ENCODE assay signal across 10 cellular contexts in the genomic region with DNA sequence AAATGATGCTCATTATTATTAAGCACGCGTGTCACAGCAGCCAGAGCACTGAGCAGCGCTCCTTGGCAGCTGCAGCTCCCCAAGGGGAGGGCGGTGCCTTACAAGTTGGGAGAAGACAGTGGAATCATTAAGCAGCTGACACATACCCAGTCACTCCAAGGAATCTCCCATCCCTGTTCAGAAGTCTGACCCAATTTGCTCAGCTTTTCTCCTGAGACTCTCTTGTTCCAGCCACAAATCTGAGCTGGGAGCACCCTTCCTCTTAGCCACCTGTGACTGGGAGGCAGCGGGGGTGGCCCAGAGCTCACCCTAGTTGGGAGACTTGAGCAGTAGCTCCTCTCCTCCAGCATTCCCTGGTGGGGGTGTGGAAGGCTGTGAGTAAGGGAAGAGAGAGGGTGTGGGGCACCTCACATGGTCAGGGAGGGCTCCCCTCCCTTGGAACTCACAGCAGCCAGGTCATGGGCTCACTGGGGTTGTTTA.
DNase-seq lines count a peak whose midpoint lies in the region; TF ChIP-seq lines count a peak whose summit lies in the region.
"Had no signal": no experiment of that assay in that cellular context is flagged by ENCODE, and none has a peak within 500 bp of the region (broad histone marks: within the 10 kb centered on the region; RNA-seq: fewer than 3 reads in every experiment).

No MANE protein-coding gene starts in this region.

- TF ChIP-seq EP300 in suprapubic skin (IDR thresholded peaks at IDR 0.05), result no peak

- no peak overlapping the region for H3K4me3 ChIP-seq in suprapubic skin

- no peaks in the 10 kb centered on the region for H3K36me3 ChIP-seq in suprapubic skin

- peak overlapping the region; percentile 84 for H3K27ac ChIP-seq in suprapubic skin
- H3K27ac ChIP-seq: parathyroid adenoma had no signal

- H3K4me3 Mint-ChIP-seq in chondrocyte (ENCODE audit: unreplicated experiment), result no peak overlapping the region

- peaks cover 57% of the 10 kb centered on the region for H3K4me1 ChIP-seq in suprapubic skin
- H3K4me1 ChIP-seq: parathyroid adenoma had no signal

- no peak for TF ChIP-seq POLR2A in suprapubic skin (IDR thresholded peaks at IDR 0.05)

- TF ChIP-seq CTCF in chondrocyte (IDR thresholded peaks at IDR 0.05) (no peak), suprapubic skin (IDR thresholded peaks at IDR 0.05) (no peak)

- H3K4me1 Mint-ChIP-seq in chondrocyte (ENCODE audit: low read depth), result peaks cover 87% of the 10 kb centered on the region

- H3K9me3 ChIP-seq in suprapubic skin, result no peaks in the 10 kb centered on the region

- H3K27ac Mint-ChIP-seq in chondrocyte (ENCODE audit: unreplicated experiment), result peak overlapping the region; percentile 95

- WGBS in suprapubic skin, result 14% methylated on average over 4 of the region's 5 CpGs

- H3K9me3 Mint-ChIP-seq in chondrocyte (ENCODE audit: low read depth), result no peaks in the 10 kb centered on the region

- DNase-seq in HCEC 1CT, result peak; percentile 76
- no peak for DNase-seq in chondrocyte (ENCODE audit: low spot score)
- peak; percentile 73 for DNase-seq in kidney tubule cell (ENCODE audit: low spot score)
- DNase-seq in suprapubic skin (ENCODE audit: low spot score in 2 of 2), result peak; percentile 84 to 87
- no peak for DNase-seq in NCI-H2107 treated with DMSO at 0.1 percent for 48 hours (lab: John Stamatoyannopoulos, UW; ENCODE audit: unreplicated experiment)
- DNase-seq in DMS79 treated with DMSO at 0.1 percent for 48 hours (lab: John Stamatoyannopoulos, UW), result no peak
- DNase-seq in NCI-H146 (lab: John Stamatoyannopoulos, UW), result no peak
- DNase-seq in COLO668 (lab: John Stamatoyannopoulos, UW; ENCODE audit: unreplicated experiment), result no peak
- DNase-seq: NCI-H748 treated with DMSO at 0.1 percent for 48 hours had no signal

- H3K27me3 ChIP-seq in suprapubic skin, result no peaks in the 10 kb centered on the region

- no peaks in the 10 kb centered on the region for H3K27me3 Mint-ChIP-seq in chondrocyte (ENCODE audit: low read depth)

- peaks cover 2% of the 10 kb centered on the region for H3K36me3 Mint-ChIP-seq in chondrocyte (ENCODE audit: low read depth)

Comparison
In these comparisons a context has a peak if more than half of its experiments do, and no peak if none do; other contexts are left out.
1. DNase-seq: peak in HCEC 1CT (single experiment), kidney tubule cell (single experiment) and suprapubic skin (2 of 2); none in chondrocyte (single experiment), NCI-H2107 treated with DMSO at 0.1 percent for 48 hours (single experiment), DMS79 treated with DMSO at 0.1 percent for 48 hours (single experiment), NCI-H146 (single experiment) and COLO668 (single experiment).